In genomic region chr15:77069521-77070121, GRCh38 we compare ENCODE assay signal across 8 cellular contexts. TPM values are rescaled to one million over a fixed set of nuclear protein-coding genes. Genes with fewer than 3 reads are reported as not detected.
DNase-seq lines count a peak whose midpoint lies in the region; FAIRE-seq and TF ChIP-seq lines count a peak whose summit lies in the region.

No MANE protein-coding gene starts in this region.

- no peak overlapping the region for H3K14ac ChIP-seq in neuronal stem cell (ENCODE audit: low read length)

- H3K4me2 ChIP-seq in OCI-LY3 (ENCODE audit: low read length) (peak overlapping the region; percentile 93), endothelial cell of umbilical vein (ENCODE audit: insufficient read depth, low read length) (peak overlapping the region; percentile 98), neuronal stem cell (ENCODE audit: insufficient read depth, low read length, poor library complexity, severe bottlenecking) (peak overlapping the region; percentile 29)

- POLR2A ChIA-PET in endothelial cell of umbilical vein (lab: Charles Lee), result no interaction called here

- H3K4me3 ChIP-seq in H7 (ENCODE audit: insufficient read depth, low read depth, low read length) (peak overlapping the region; percentile 85), OCI-LY3 (ENCODE audit: low read length) (peak overlapping the region; percentile 93), endothelial cell of umbilical vein (replicated peaks in 1 of 3; ENCODE audit: insufficient read depth in 1 of 3, low read depth in 1 of 3, low read length in 3 of 3) (peak overlapping the region; percentile 53 to 98 (median 90)), neuronal stem cell (ENCODE audit: low read length in 2 of 2) (peak overlapping the region; percentile 61 to 82)

- H3K9ac ChIP-seq in OCI-LY3 (ENCODE audit: low read length) (peak overlapping the region; percentile 85), endothelial cell of umbilical vein (replicated peaks; ENCODE audit: extremely low read depth, insufficient read depth, low read length) (peak overlapping the region; percentile 95), neuronal stem cell (ENCODE audit: low read depth, low read length, poor library complexity) (no peak overlapping the region)

- no peak overlapping the region for H3K23ac ChIP-seq in neuronal stem cell (ENCODE audit: low read depth, low read length, poor library complexity)

- H4K8ac ChIP-seq in neuronal stem cell (ENCODE audit: low read depth, low read length), result no peak overlapping the region

- H3K18ac ChIP-seq in neuronal stem cell (ENCODE audit: low read length), result no peak overlapping the region

- TF ChIP-seq POLR2A in endothelial cell of umbilical vein (IDR thresholded peaks at IDR 0.05; ENCODE audit: low read depth, low read length), result no peak

- H2BK15ac ChIP-seq in neuronal stem cell (ENCODE audit: low read length), result no peak overlapping the region

- peaks cover 47% of the 10 kb centered on the region for H4K20me1 ChIP-seq in OCI-LY3 (ENCODE audit: insufficient read depth, low read length)
- H4K20me1 ChIP-seq in endothelial cell of umbilical vein (replicated peaks; ENCODE audit: control insufficient read depth, extremely low read depth, insufficient read depth, low read length), result no peaks in the 10 kb centered on the region

- H2BK12ac ChIP-seq in neuronal stem cell (ENCODE audit: low read length), result no peak overlapping the region

- no peak overlapping the region for H4K91ac ChIP-seq in neuronal stem cell (ENCODE audit: low read depth, low read length, poor library complexity)

- DNase-seq in H7 (no peak), endothelial cell of umbilical vein (ENCODE audit: low read depth, low spot score) (peak; percentile 57), neuronal stem cell (ENCODE audit: low spot score) (no peak), D341Med (ENCODE audit: low spot score) (no peak), NCI-H2107 treated with DMSO at 0.1 percent for 48 hours (lab: John Stamatoyannopoulos, UW; ENCODE audit: unreplicated experiment) (no peak), GF-D8 (lab: John Stamatoyannopoulos, UW) (no peak), AG20443 (ENCODE audit: low spot score) (no peak)

- no peak for TF ChIP-seq CTCF in OCI-LY3 (IDR thresholded peaks at IDR 0.05; ENCODE audit: low read depth, low read length)
- no peak for TF ChIP-seq CTCF in endothelial cell of umbilical vein (IDR thresholded peaks at IDR 0.05; ENCODE audit: extremely low read depth in 1 of 2, insufficient read depth in 1 of 2, low read depth in 1 of 2, low read length in 2 of 2)

- H3K27ac ChIP-seq in OCI-LY3 (ENCODE audit: low read length), result no peak overlapping the region
- peak overlapping the region; percentile 81 for H3K27ac ChIP-seq in endothelial cell of umbilical vein (ENCODE audit: insufficient read depth, low read depth, low read length)
- H3K27ac ChIP-seq in neuronal stem cell (replicated peaks; ENCODE audit: low read length), result no peak overlapping the region

- H3K9me3 ChIP-seq in OCI-LY3 (ENCODE audit: insufficient read depth, low read length) (no peaks in the 10 kb centered on the region), endothelial cell of umbilical vein (replicated peaks; ENCODE audit: control insufficient read depth, insufficient read depth, low read length) (no peaks in the 10 kb centered on the region), neuronal stem cell (replicated peaks in 1 of 2; ENCODE audit: control insufficient read depth in 2 of 2, insufficient read depth in 1 of 2, low read depth in 1 of 2, low read length in 2 of 2) (no peaks in the 10 kb centered on the region)

- dilution Hi-C loops in endothelial cell of umbilical vein (cut with MboI; ENCODE audit: extremely low pct_ligation_motif_present, low sequenced_read_pairs), result no loop called here

- CTCF ChIA-PET in endothelial cell of umbilical vein (lab: Charles Lee), result interaction anchor here (1.2 to 2.5 kb wide), 3 partner anchors 9 to 474 kb away, joined by 4 to 10 read pairs (median 8); no protein-coding TSS in a partner anchor

- H2BK5ac ChIP-seq in neuronal stem cell (ENCODE audit: low read length), result no peak overlapping the region

- H3K4me1 ChIP-seq in OCI-LY3 (ENCODE audit: low read length), result peaks cover 40% of the 10 kb centered on the region
- peaks cover 44% of the 10 kb centered on the region for H3K4me1 ChIP-seq in endothelial cell of umbilical vein (ENCODE audit: control insufficient read depth, extremely low read depth, insufficient read depth, low read length)
- peaks cover 5 to 10% of the 10 kb centered on the region in 2 donors for H3K4me1 ChIP-seq in neuronal stem cell (ENCODE audit: control insufficient read depth in 2 of 2, insufficient read depth in 1 of 2, low read depth in 1 of 2, low read length in 2 of 2)

- TSS peak; percentile 33 for BruUV-seq in endothelial cell of umbilical vein (replicated peaks; lab: Mats Ljungman, UMichigan)

- no CpG with 5 or more reads among the region's 13 CpGs for WGBS in neuronal stem cell (ENCODE audit: extremely low coverage in 2 of 2, insufficient read length in 2 of 2, insufficient replicate concordance in 1 of 2), 2 donors

- H3K79me2 ChIP-seq in OCI-LY3 (ENCODE audit: low read length) (peaks cover 63% of the 10 kb centered on the region), endothelial cell of umbilical vein (ENCODE audit: control insufficient read depth, insufficient read depth, low read length) (peaks cover 51% of the 10 kb centered on the region)

- no peak overlapping the region for H3K4ac ChIP-seq in neuronal stem cell (ENCODE audit: low read length)

- H3K9me1 ChIP-seq in endothelial cell of umbilical vein (replicated peaks; ENCODE audit: control insufficient read depth, extremely low read depth, insufficient read depth, low read length), result no peaks in the 10 kb centered on the region

- H2AFZ ChIP-seq in OCI-LY3 (ENCODE audit: low read depth, low read length) (no peak overlapping the region), endothelial cell of umbilical vein (ENCODE audit: low read depth, low read length) (no peak overlapping the region), neuronal stem cell (ENCODE audit: low read length) (no peak overlapping the region)

- H2AK5ac ChIP-seq in neuronal stem cell (ENCODE audit: low read depth, low read length), result no peak overlapping the region

- intact Hi-C loops in endothelial cell of umbilical vein (cut with micrococcal nuclease), result loop anchor here (2.0 kb wide), 1 partner anchor 35 kb away; no protein-coding TSS in a partner anchor

- H2BK120ac ChIP-seq in neuronal stem cell (ENCODE audit: low read depth, low read length), result no peak overlapping the region

- peak; percentile 44 for FAIRE-seq in endothelial cell of umbilical vein (lab: Jason Lieb, UNC)

- H3K36me3 ChIP-seq in H7 (replicated peaks; ENCODE audit: control insufficient read depth, insufficient read depth, low read length) (no peaks in the 10 kb centered on the region), OCI-LY3 (replicated peaks; ENCODE audit: low read depth, low read length) (peaks cover 12% of the 10 kb centered on the region), endothelial cell of umbilical vein (ENCODE audit: control insufficient read depth in 2 of 2, extremely low read depth in 1 of 2, insufficient read depth in 2 of 2, low read length in 2 of 2) (no peaks in the 10 kb centered on the region), neuronal stem cell (replicated peaks in 1 of 2; ENCODE audit: control insufficient read depth in 2 of 2, insufficient read depth in 2 of 2, low read length in 2 of 2) (peaks cover 2 to 34% of the 10 kb centered on the region in 2 donors)

- H3K79me1 ChIP-seq in neuronal stem cell (ENCODE audit: low read depth, low read length), result no peaks in the 10 kb centered on the region

- H3K27me3 ChIP-seq in H7 (ENCODE audit: control insufficient read depth, insufficient read depth, low read length), result peaks cover 4% of the 10 kb centered on the region
- H3K27me3 ChIP-seq in OCI-LY3 (ENCODE audit: low read depth, low read length), result 0 out of 2 replicates have a peak, but pooled peaks cover 3% of the 10 kb centered on the region
- peaks cover 3 to 4% of the 10 kb centered on the region in 2 experiments for H3K27me3 ChIP-seq in endothelial cell of umbilical vein (ENCODE audit: control insufficient read depth in 2 of 2, insufficient read depth in 2 of 2, low read length in 2 of 2)
- no peaks in the 10 kb centered on the region for H3K27me3 ChIP-seq in neuronal stem cell (ENCODE audit: control insufficient read depth in 3 of 3, insufficient read depth in 3 of 3, low read depth in 1 of 3, low read length in 3 of 3)

TF ChIP-seq in endothelial cell of umbilical vein, 7 proteins besides CTCF, POLR2A, EP300 and RAD21:
- TF ChIP-seq MYC (IDR thresholded peaks at IDR 0.05; ENCODE audit: low read depth, low read length), result no peak
- TF ChIP-seq FOS (IDR thresholded peaks at IDR 0.05; ENCODE audit: borderline replicate concordance, insufficient read depth, low read length), result no peak
- no peak for TF ChIP-seq POLR2AphosphoS5 (IDR thresholded peaks at IDR 0.05; ENCODE audit: insufficient read depth, low read depth, low read length)
- no peak for TF ChIP-seq GATA2 (IDR thresholded peaks at IDR 0.05; ENCODE audit: insufficient read depth, insufficient read length, low read depth, low read length)
- no peak for TF ChIP-seq JUN (IDR thresholded peaks at IDR 0.05; ENCODE audit: borderline replicate concordance, insufficient read depth, insufficient read length, low read depth)
- TF ChIP-seq EZH2 (IDR thresholded peaks at IDR 0.05; ENCODE audit: borderline replicate concordance, low read depth, low read length, severe bottlenecking), result no peak
- TF ChIP-seq MAX (IDR thresholded peaks at IDR 0.05; ENCODE audit: insufficient read depth, insufficient read length), result no peak

RNA-seq across cellular contexts. Expression of gene TSPAN3, which starts 1.3 kb away (rescaled TPM):
- total RNA-seq in H7 (2014; rRNA removed; shearing (Covaris generic)), result 153 and 157 TPM in 2 replicates
- 202 and 215 TPM in 2 replicates for total RNA-seq in endothelial cell of umbilical vein
- 540 and 606 TPM in 2 replicates for polyA plus RNA-seq in endothelial cell of umbilical vein
- 355 and 426 TPM in 2 replicates for polyA plus RNA-seq in endothelial cell of umbilical vein (2011; cell fraction: cytosol; rRNA removed)
- polyA plus RNA-seq in endothelial cell of umbilical vein (2011; cell fraction: nucleus; rRNA removed), result 183 and 205 TPM in 2 replicates
- polyA plus RNA-seq in endothelial cell of umbilical vein (2012), result 245 and 300 TPM in 2 replicates
- 517 and 589 TPM in 2 replicates for polyA minus RNA-seq in endothelial cell of umbilical vein
- polyA minus RNA-seq in endothelial cell of umbilical vein (2011; cell fraction: cytosol; rRNA and poly(A)+ RNA removed), result 73.8 TPM
- 67.3 and 107 TPM in 2 replicates for polyA minus RNA-seq in endothelial cell of umbilical vein (2011; cell fraction: nucleus; rRNA and poly(A)+ RNA removed)
- polyA plus RNA-seq in neuronal stem cell (2013, experiment 1 of 2), result 251 TPM
- 239 TPM for polyA plus RNA-seq in neuronal stem cell (2013, experiment 2 of 2)

Comparison
In these comparisons a context has a peak if more than half of its experiments do, and no peak if none do; other contexts are left out.
1. H3K4me2 ChIP-seq: peak in every context shown above with its lines; median percentile 98 in endothelial cell of umbilical vein; 93 in OCI-LY3; 29 in neuronal stem cell.